18 cellular contexts compared by ENCODE assay signal in the genomic region with DNA sequence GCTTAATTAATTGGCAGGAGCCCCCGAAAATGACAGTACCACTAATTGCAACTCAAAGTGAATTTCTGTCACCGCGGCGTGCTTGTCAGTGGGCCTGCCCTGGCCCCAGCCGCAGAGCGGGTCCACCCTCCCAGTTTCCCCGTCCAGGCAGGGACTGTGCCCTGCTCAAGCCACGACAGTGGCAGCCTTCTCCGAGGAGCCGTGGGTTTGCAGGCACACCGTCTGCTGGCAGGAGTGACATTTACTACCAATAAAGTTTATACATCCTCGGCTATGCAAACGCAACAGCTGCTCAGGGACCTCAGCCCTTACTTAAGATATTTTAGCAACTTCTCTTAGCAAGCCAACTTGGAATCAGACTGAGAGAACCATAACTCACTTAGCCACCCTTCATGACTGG.
"Had no signal": no experiment of that assay in that cellular context is flagged by ENCODE, and none has a peak within 500 bp of the region (broad histone marks: within the 10 kb centered on the region; RNA-seq: fewer than 3 reads in every experiment).

No MANE protein-coding gene starts in this region.

- H3K27ac Mint-ChIP-seq: dendritic cell treated with granulocyte-macrophage colony-stimulating factor and Interleukin-4, amounts not matched to agents 40 ng/mL and 50 ng/mL, for 4 days; naive thymus-derived CD4-positive, alpha-beta T cell had no signal

- H3K4me1 Mint-ChIP-seq: naive thymus-derived CD4-positive, alpha-beta T cell had no signal

- H3K4me3 Mint-ChIP-seq: dendritic cell treated with granulocyte-macrophage colony-stimulating factor and Interleukin-4, amounts not matched to agents 40 ng/mL and 50 ng/mL, for 4 days; naive thymus-derived CD4-positive, alpha-beta T cell had no signal

- DNase-seq: cerebellar nuclear complex; gastrocnemius medialis; heart right ventricle; hypothalamus; kidney glomerular epithelial cell; left ventricle myocardium superior; mammary epithelial cell; naive thymus-derived CD4-positive, alpha-beta T cell; sigmoid colon; small intestine; stimulated activated CD4-positive, alpha-beta T cell treated with anti-CD3 and anti-CD28 coated beads, Interleukin-12 subunit alpha, Interleukin-12 subunit beta, amount 100 ng/mL, for 4 hours; stimulated activated naive CD4-positive, alpha-beta T cell; stomach; substantia nigra; trophoblast cell had no signal

- H3K27ac ChIP-seq: gastrocnemius medialis, heart right ventricle, right atrium auricular region, sigmoid colon, stomach, thoracic aorta had no signal

- H3K9me3 ChIP-seq: gastrocnemius medialis, sigmoid colon had no signal

- H3K4me1 ChIP-seq: heart right ventricle, right atrium auricular region, stomach had no signal

- H3K36me3 ChIP-seq: gastrocnemius medialis, right atrium auricular region, sigmoid colon had no signal

- H3K27me3 ChIP-seq: gastrocnemius medialis, heart right ventricle, right atrium auricular region, sigmoid colon, stomach had no signal

- ATAC-seq: gastrocnemius medialis; heart right ventricle; left ventricle myocardium superior; naive thymus-derived CD4-positive, alpha-beta T cell had no signal

- H3K4me3 ChIP-seq: gastrocnemius medialis, heart right ventricle, right atrium auricular region, sigmoid colon, stomach, thoracic aorta had no signal
